31 cellular contexts compared by ENCODE assay signal in genomic region chr4:141524116-141524515, GRCh38.
DNase-seq lines count a peak whose midpoint lies in the region; TF ChIP-seq lines count a peak whose summit lies in the region.
"Had no signal": no experiment of that assay in that cellular context is flagged by ENCODE, and none has a peak within 500 bp of the region (broad histone marks: within the 10 kb centered on the region; RNA-seq: fewer than 3 reads in every experiment).

No MANE protein-coding gene starts in this region.

- H3K27me3 Mint-ChIP-seq in immature natural killer cell (ENCODE audit: low read depth in 3 of 3): peaks cover 0 to 2% (median 2%) of the 10 kb centered on the region in 3 donors
- H3K27me3 Mint-ChIP-seq: activated naive CD8-positive, alpha-beta T cell treated with anti-CD3 and anti-CD28 coated beads, Interleukin-2, amount 50 U/mL, for 24 hours; effector memory CD8-positive, alpha-beta T cell had no signal

- H3K9ac ChIP-seq in GM23248 (no peak overlapping the region), adipocyte (ENCODE audit: low read length) (no peak overlapping the region)

- no peaks in the 10 kb centered on the region for H3K9me2 ChIP-seq in GM23248 (ENCODE audit: insufficient read depth)

- peaks cover 0 to 3% (median 0%) of the 10 kb centered on the region in 3 donors for H3K36me3 Mint-ChIP-seq in immature natural killer cell

- peaks cover 6% of the 10 kb centered on the region; the same call in 1 of the 2 replicates for H3F3A ChIP-seq in GM23248 (ENCODE audit: insufficient read depth)

- peak overlapping the region; percentile 46 for H3K4me2 ChIP-seq in GM23248 (ENCODE audit: unreplicated experiment)

- H3K27ac ChIP-seq in GM23248 (no peak overlapping the region), testis (no peak overlapping the region)
- H3K27ac ChIP-seq: colonic mucosa, prostate gland, SJSA1, stomach had no signal

- H3K4me1 ChIP-seq in GM23248 (ENCODE audit: insufficient read depth): peaks cover 19% of the 10 kb centered on the region
- peaks cover 15% of the 10 kb centered on the region for H3K4me1 ChIP-seq in adipocyte (ENCODE audit: control insufficient read depth, insufficient read depth, low read length)
- no peaks in the 10 kb centered on the region for H3K4me1 ChIP-seq in testis
- H3K4me1 ChIP-seq: colonic mucosa, HAP-1, prostate gland, SJSA1, stomach had no signal

- peak overlapping the region; percentile 46; the same call in 1 of the 2 replicates for H2AFZ ChIP-seq in GM23248

- H3K4me1 Mint-ChIP-seq in immature natural killer cell: peaks cover 0 to 9% of the 10 kb centered on the region in 2 donors
- H3K4me1 Mint-ChIP-seq: activated naive CD8-positive, alpha-beta T cell treated with anti-CD3 and anti-CD28 coated beads, Interleukin-2, amount 50 U/mL, for 24 hours; neural crest cell had no signal

- H3K4me3 Mint-ChIP-seq in immature natural killer cell: no peak overlapping the region
- H3K4me3 Mint-ChIP-seq: activated naive CD8-positive, alpha-beta T cell treated with anti-CD3 and anti-CD28 coated beads, Interleukin-2, amount 50 U/mL, for 24 hours; effector memory CD8-positive, alpha-beta T cell; neural crest cell had no signal

- TF ChIP-seq CTCF in fibroblast of villous mesenchyme (IDR thresholded peaks at IDR 0.05; ENCODE audit: insufficient read depth, low read depth, low read length) (no peak), testis (IDR thresholded peaks at IDR 0.05) (no peak)

- no peaks in the 10 kb centered on the region for H3K9me3 ChIP-seq in GM23248 (ENCODE audit: low read depth)
- peaks cover 4% of the 10 kb centered on the region for H3K9me3 ChIP-seq in adipocyte (ENCODE audit: control insufficient read depth, low read length)
- H3K9me3 ChIP-seq in testis: no peaks in the 10 kb centered on the region
- H3K9me3 ChIP-seq: BE2C, colonic mucosa, HAP-1, prostate gland, SJSA1 had no signal

- H3K36me3 ChIP-seq in GM23248 (ENCODE audit: low read depth) (no peaks in the 10 kb centered on the region), adipocyte (ENCODE audit: control insufficient read depth, insufficient read depth, low read length, severe bottlenecking) (no peaks in the 10 kb centered on the region), testis (ENCODE audit: low read depth, missing control alignments) (no peaks in the 10 kb centered on the region)
- H3K36me3 ChIP-seq: BE2C, colonic mucosa, HAP-1, prostate gland, SJSA1, stomach had no signal

- in situ Hi-C loops in GM23248 (cut with MboI): no loop called here

- intact Hi-C loops in testis (cut with DNase I; ENCODE audit: low total_unique reads): no loop called here

- no peaks in the 10 kb centered on the region for H4K20me1 ChIP-seq in GM23248 (ENCODE audit: insufficient read depth)

- DNase-seq in AG08395 (ENCODE audit: low spot score) (peak; percentile 53), GM23248 (peak; percentile 67), adipocyte (ENCODE audit: low read depth) (peak; percentile 53), fibroblast of villous mesenchyme (ENCODE audit: low read depth) (peak; percentile 34), NCI-H69 (lab: John Stamatoyannopoulos, UW) (no peak), glomerular visceral epithelial cell (ENCODE audit: extremely low spot score) (no peak), testis (no peak), immature natural killer cell (no peak)
- DNase-seq: activated CD4-positive, alpha-beta T cell treated with anti-CD3 and anti-CD28 coated beads for 4 hours; activated CD8-positive, alpha-beta memory T cell treated with anti-CD3 and anti-CD28 coated beads for 24 hours; activated gamma-delta T cell treated with Interleukin-2 at 50 U/mL for 16 hours; activated naive CD8-positive, alpha-beta T cell treated with anti-CD3 and anti-CD28 coated beads, Interleukin-2, amount 50 U/mL, for 24 hours; activated T-cell treated with anti-CD3 and anti-CD28 coated beads, Interleukin-2, amount 50 U/mL, for 1 hour; BE2C; colonic mucosa; COR-L47; DMS79; effector memory CD8-positive, alpha-beta T cell; glutamatergic neuron; MM.1S; NCI-H1436 treated with DMSO at 0.1 percent for 48 hours; NCI-H510A; stimulated activated CD8-positive, alpha-beta memory T cell treated with anti-CD3 and anti-CD28 coated beads, Interleukin-4, amount 100 ng/mL, for 48 hours; stomach; T-helper 2 cell; trophoblast cell had no signal

- H3K27me3 ChIP-seq in GM23248 (replicated peaks; ENCODE audit: insufficient read depth): no peaks in the 10 kb centered on the region
- no peaks in the 10 kb centered on the region for H3K27me3 ChIP-seq in adipocyte (replicated peaks; ENCODE audit: control insufficient read depth, insufficient read depth, low read length)
- no peaks in the 10 kb centered on the region for H3K27me3 ChIP-seq in testis
- H3K27me3 ChIP-seq: BE2C, colonic mucosa, SJSA1, stomach had no signal

- peaks cover 0 to 9% (median 5%) of the 10 kb centered on the region in 6 donors for H3K9me3 Mint-ChIP-seq in immature natural killer cell
- H3K9me3 Mint-ChIP-seq: neural crest cell had no signal

- TF ChIP-seq POLR2A in testis (IDR thresholded peaks at IDR 0.05): no peak

- no peaks in the 10 kb centered on the region for H3K79me2 ChIP-seq in GM23248 (ENCODE audit: insufficient read depth)

- no peak overlapping the region for H3K27ac Mint-ChIP-seq in immature natural killer cell
- H3K27ac Mint-ChIP-seq: activated naive CD8-positive, alpha-beta T cell treated with anti-CD3 and anti-CD28 coated beads, Interleukin-2, amount 50 U/mL, for 24 hours; effector memory CD8-positive, alpha-beta T cell had no signal

- no peak overlapping the region for H3K4me3 ChIP-seq in GM23248
- peak overlapping the region; percentile 36 for H3K4me3 ChIP-seq in adipocyte (ENCODE audit: low read length)
- no peak overlapping the region for H3K4me3 ChIP-seq in fibroblast of villous mesenchyme (ENCODE audit: low read depth, low read length)
- no peak overlapping the region for H3K4me3 ChIP-seq in testis
- H3K4me3 ChIP-seq: colonic mucosa, HAP-1, K562, prostate gland, SJSA1, stomach had no signal

Comparison
In these comparisons a context has a peak if more than half of its experiments do, and no peak if none do; other contexts are left out.
1. DNase-seq: peak in AG08395 (single experiment), GM23248 (single experiment), adipocyte (single experiment) and fibroblast of villous mesenchyme (single experiment); none in NCI-H69 (single experiment), glomerular visceral epithelial cell (single experiment), testis (single experiment) and immature natural killer cell (0 of 3).